In the genomic region with DNA sequence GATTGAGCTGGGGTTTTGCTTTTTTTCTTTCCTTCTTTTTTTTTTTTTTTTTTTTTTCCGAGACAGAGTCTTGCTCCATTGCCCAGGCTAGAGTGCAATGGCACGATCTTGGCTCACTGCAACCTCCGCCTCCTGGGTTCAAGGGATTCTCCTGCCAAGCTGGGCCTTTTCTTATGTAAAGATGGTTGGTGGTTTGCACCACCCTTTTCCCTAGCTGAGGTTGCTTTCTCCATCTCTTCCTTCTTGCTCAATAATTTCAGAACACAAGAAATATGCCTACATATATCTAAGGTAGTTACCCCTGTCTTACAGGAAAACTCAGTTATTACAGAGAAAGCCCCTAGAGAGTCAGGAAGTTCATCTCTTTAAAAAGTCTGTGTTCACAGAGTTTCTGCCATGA, we compare ENCODE assay signal across 17 cellular contexts. TPM values are rescaled to one million over a fixed set of nuclear protein-coding genes. Genes with fewer than 3 reads are reported as not detected.
DNase-seq lines count a peak whose midpoint lies in the region; ATAC-seq, FAIRE-seq and TF ChIP-seq lines count a peak whose summit lies in the region.
"Had no signal": no experiment of that assay in that cellular context is flagged by ENCODE, and none has a peak within 500 bp of the region (broad histone marks: within the 10 kb centered on the region; RNA-seq: fewer than 3 reads in every experiment).

No MANE protein-coding gene starts in this region.

- no peak for TF ChIP-seq POLR2A in GM12878 (IDR thresholded peaks at IDR 0.05; ENCODE audit: low read depth, low read length)

- no peak overlapping the region for H2AFZ ChIP-seq in GM12878 (ENCODE audit: control insufficient read depth, low read depth, low read length)

- peaks cover 84% of the 10 kb centered on the region for H3K4me1 ChIP-seq in BLaER1
- peaks cover 46% of the 10 kb centered on the region for H3K4me1 ChIP-seq in GM12878 (ENCODE audit: control insufficient read depth, insufficient read depth, low read length)

- H3K9me3 ChIP-seq in BLaER1 (no peaks in the 10 kb centered on the region), GM12878 (replicated peaks; ENCODE audit: control insufficient read depth, insufficient read depth, low read length) (no peaks in the 10 kb centered on the region)
- H3K9me3 ChIP-seq: SJCRH30, upper lobe of left lung had no signal

- no peak for TF ChIP-seq RAD21 in GM12878 (IDR thresholded peaks at IDR 0.05; ENCODE audit: insufficient read depth, low read depth, low read length)

- H3K9ac ChIP-seq in BLaER1 (peak overlapping the region; percentile 25; the same call in 1 of the 2 replicates), GM12878 (ENCODE audit: control insufficient read depth, insufficient read depth, low read length) (no peak overlapping the region)

- H4K20me1 ChIP-seq in BLaER1 (peaks cover 90% of the 10 kb centered on the region), GM12878 (ENCODE audit: control insufficient read depth, insufficient read depth) (peaks cover 5% of the 10 kb centered on the region; the same call in 1 of the 2 replicates)

- BruUV-seq in GM12878 (replicated peaks; lab: Mats Ljungman, UMichigan) = no TSS peak

- CTCF ChIA-PET in T-cell (lab: Charles Lee) (interaction anchor here in 1 of 2 donors (0.6 to 0.7 kb wide), 2 partner anchors 59 to 436 kb away, joined by 5 to 6 read pairs; no protein-coding TSS in a partner anchor), GM12878 (lab: Yijun Ruan, JAX) (interaction anchor here (0.6 to 1.5 kb wide), 3 partner anchors 16 to 151 kb away, joined by 3 to 5 read pairs (median 3); no protein-coding TSS in a partner anchor)

- peaks cover 91% of the 10 kb centered on the region for H3K79me2 ChIP-seq in GM12878 (ENCODE audit: control insufficient read depth, insufficient read depth, low read length)

- SMC1A ChIA-PET in GM12878 (lab: Charles Lee; ENCODE audit: uncharacterized antibody, unreplicated experiment) = interaction anchor here (1.0 to 1.6 kb wide), 2 partner anchors 20 to 54 kb away, joined by 3 read pairs; no protein-coding TSS in a partner anchor

- intact Hi-C loops in GM12878 (cut with micrococcal nuclease; ENCODE audit: unreplicated experiment) = no loop called here

- RAD21 ChIA-PET in GM12878 (lab: Charles Lee; ENCODE audit: unreplicated experiment) = interaction anchor here (0.6 kb wide), 1 partner anchor 657 kb away, joined by 3 read pairs; no protein-coding TSS in a partner anchor

- WGBS in GM12878 (ENCODE audit: insufficient coverage, insufficient replicate concordance, low lambda C conversion rate, missing lambda C conversion rate) = 100% methylated on average over 1 of the region's 3 CpGs

- no peak for FAIRE-seq in GM12878 (lab: Jason Lieb, UNC)
- FAIRE-seq: small intestine had no signal

- TF ChIP-seq CTCF in GM12878 (IDR thresholded peaks at IDR 0.05 in 2 of 3, conservative IDR thresholded peaks at IDR 0.05 in 1 of 3; ENCODE audit: control insufficient read depth in 2 of 3, extremely low read depth in 1 of 3, insufficient read depth in 1 of 3, low read depth in 3 of 3, low read length in 3 of 3) = no peak
- no peak for TF ChIP-seq CTCF in coronary artery (IDR thresholded peaks at IDR 0.05)

- H3K4me3 ChIP-seq in BLaER1 (no peak overlapping the region), GM12878 (peak overlapping the region; percentile 36; the same call in 1 of the 2 replicates), coronary artery (no peak overlapping the region)
- H3K4me3 ChIP-seq: SJCRH30, upper lobe of left lung had no signal

- H3K27ac ChIP-seq in BLaER1 (peak overlapping the region; percentile 63; the same call in 1 of the 2 replicates), GM12878 (ENCODE audit: control insufficient read depth, insufficient read depth) (no peak overlapping the region), coronary artery (no peak overlapping the region)
- H3K27ac ChIP-seq: SJCRH30, upper lobe of left lung had no signal

- in situ Hi-C loops in GM12878 (cut with MboI) = no loop called here

- H3K27me3 ChIP-seq in BLaER1 (no peaks in the 10 kb centered on the region), GM12878 (replicated peaks in 1 of 2; ENCODE audit: control insufficient read depth in 2 of 2, insufficient read depth in 2 of 2, low read length in 1 of 2) (no peaks in the 10 kb centered on the region)
- H3K27me3 ChIP-seq: SJCRH30, upper lobe of left lung had no signal

- peaks cover 38% of the 10 kb centered on the region for H3K36me3 ChIP-seq in BLaER1
- peaks cover 7 to 11% of the 10 kb centered on the region in 2 experiments; a peak in 3 of 4 replicates for H3K36me3 ChIP-seq in GM12878 (ENCODE audit: control insufficient read depth in 2 of 2, insufficient read depth in 2 of 2, low read length in 1 of 2)
- H3K36me3 ChIP-seq: SJCRH30, upper lobe of left lung had no signal

- peak overlapping the region; percentile 88 for H3K4me2 ChIP-seq in BLaER1
- H3K4me2 ChIP-seq in GM12878 (ENCODE audit: control insufficient read depth, insufficient read depth) = peak overlapping the region; percentile 78

- peak overlapping the region; percentile 79 to 84 for H3K27ac Mint-ChIP-seq in T-cell

- H3K36me3 Mint-ChIP-seq in T-cell = peaks cover 51% of the 10 kb centered on the region

- DNase-seq in AML-193 (lab: John Stamatoyannopoulos, UW) (peak; percentile 21 to 48), T-cell (no peak), GM12878 (ENCODE audit: low read depth, low spot score) (no peak), SIG-M5 (lab: John Stamatoyannopoulos, UW) (no peak), coronary artery (ENCODE audit: low spot score) (no peak)
- DNase-seq: anterior cingulate cortex; DMS79 treated with DMSO at 0.1 percent for 48 hours; H7; left colon; NCI-H1930; small intestine; stimulated activated CD4-positive, alpha-beta T cell treated with anti-CD3 and anti-CD28 coated beads, Interleukin-4, amount 100 ng/mL, for 4 hours; upper lobe of left lung had no signal

- peak overlapping the region; percentile 29 to 99 (median 32) for H3K4me3 Mint-ChIP-seq in T-cell

- no peak for TF ChIP-seq EP300 in GM12878 (IDR thresholded peaks at IDR 0.05; ENCODE audit: borderline replicate concordance in 1 of 2, control insufficient read depth in 1 of 2, low read depth in 2 of 2, low read length in 2 of 2)

- H3K9me3 Mint-ChIP-seq in T-cell = no peaks in the 10 kb centered on the region

- no peaks in the 10 kb centered on the region for H3K27me3 Mint-ChIP-seq in T-cell

- POLR2A ChIA-PET in T-cell (lab: Charles Lee) (interaction anchor here (0.6 kb wide), 5 partner anchors 28 to 375 kb away, joined by 3 to 7 read pairs (median 4); no protein-coding TSS in a partner anchor), GM12878 (lab: Charles Lee) (interaction anchor here (0.6 to 0.7 kb wide), 4 partner anchors 15 to 115 kb away, joined by 3 to 4 read pairs (median 4); no protein-coding TSS in a partner anchor)

- peaks cover 99 to 100% (median 99%) of the 10 kb centered on the region in 3 donors for H3K4me1 Mint-ChIP-seq in T-cell

- ATAC-seq in T-cell (replicated peaks in 1 of 4) = no peak
- ATAC-seq in GM12878 = no peak
- no peak for ATAC-seq in HG03039 (IDR thresholded peaks at IDR 0.05; ENCODE audit: unreplicated experiment)
- ATAC-seq in activated CD4-positive, CD25-positive, alpha-beta regulatory T cell treated with anti-CD3 and anti-CD28 coated beads, Interleukin-2, amount 50 U/mL, for 24 hours = no peak

TF ChIP-seq in GM12878, 131 proteins besides CTCF, POLR2A, EP300 and RAD21 (continues in another document):
- TF ChIP-seq NR2F1 (conservative IDR thresholded peaks at IDR 0.05) = no peak
- no peak for TF ChIP-seq BCL11A (IDR thresholded peaks at IDR 0.05; ENCODE audit: low read depth, low read length)
- TF ChIP-seq, protein P1, sequence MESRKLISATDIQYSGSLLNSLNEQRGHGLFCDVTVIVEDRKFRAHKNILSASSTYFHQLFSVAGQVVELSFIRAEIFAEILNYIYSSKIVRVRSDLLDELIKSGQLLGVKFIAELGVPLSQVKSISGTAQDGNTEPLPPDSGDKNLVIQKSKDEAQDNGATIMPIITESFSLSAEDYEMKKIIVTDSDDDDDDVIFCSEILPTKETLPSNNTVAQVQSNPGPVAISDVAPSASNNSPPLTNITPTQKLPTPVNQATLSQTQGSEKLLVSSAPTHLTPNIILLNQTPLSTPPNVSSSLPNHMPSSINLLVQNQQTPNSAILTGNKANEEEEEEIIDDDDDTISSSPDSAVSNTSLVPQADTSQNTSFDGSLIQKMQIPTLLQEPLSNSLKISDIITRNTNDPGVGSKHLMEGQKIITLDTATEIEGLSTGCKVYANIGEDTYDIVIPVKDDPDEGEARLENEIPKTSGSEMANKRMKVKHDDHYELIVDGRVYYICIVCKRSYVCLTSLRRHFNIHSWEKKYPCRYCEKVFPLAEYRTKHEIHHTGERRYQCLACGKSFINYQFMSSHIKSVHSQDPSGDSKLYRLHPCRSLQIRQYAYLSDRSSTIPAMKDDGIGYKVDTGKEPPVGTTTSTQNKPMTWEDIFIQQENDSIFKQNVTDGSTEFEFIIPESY (IDR thresholded peaks at IDR 0.05) = no peak
- no peak for TF ChIP-seq SUZ12 (IDR thresholded peaks at IDR 0.05; ENCODE audit: unreplicated experiment)

RNA-seq across cellular contexts. Expression of a gene that starts 7.0 kb away (rescaled TPM):
- total RNA-seq in T-cell (100 to 1,000 TPM; 123 to 151 (median 136) TPM), GM12878 (2014; rRNA removed) (74.6 and 80.3 TPM in 2 replicates), GM12878 (2014; rRNA removed; fragmentation: Illumina TruSeq; extraction: Trizol) (81.1 and 84.4 TPM in 2 replicates), GM12878 (2021) (72.8 and 76.5 TPM in 2 replicates)
- 78.9 and 87.4 TPM in 2 replicates for total RNA-seq in GM12878 (2013; cell fraction: nucleolus; rRNA removed)
- 20.4 TPM for polyA plus RNA-seq in GM12878 (2011; ENCODE audit: low read depth)
- polyA plus RNA-seq in GM12878 (2011; rRNA removed) (25.2 and 33.2 TPM in 2 replicates), GM12878 (2014; fragmentation: Illumina TruSeq; extraction: Trizol) (59.7 and 77.6 TPM in 2 replicates), GM12878 (2014; fragmentation: Nextera tagmentation; extraction: Ambion mirVana) (10 to 100 TPM; 21.1 to 37.2 TPM), GM12878 (2014; rRNA removed) (59.7 and 63.3 TPM in 2 replicates), GM12878 (2016; fragmentation: Nextera tagmentation; extraction: Ambion mirVana) (10 to 100 TPM; 69.8 to 91.0 TPM)
- 8.8 and 10.1 TPM in 2 replicates for polyA plus RNA-seq in GM12878 (2011; cell fraction: cytosol; rRNA removed)
- polyA plus RNA-seq in GM12878 (2011; cell fraction: nucleus; rRNA removed) = 24.3 and 24.8 TPM in 2 replicates
- polyA plus RNA-seq in GM12878 (2012) = 38.1 and 44.0 TPM in 2 replicates
- 26.0 and 27.4 TPM in 2 replicates for polyA minus RNA-seq in GM12878 (2011; rRNA and poly(A)+ RNA removed)
- polyA minus RNA-seq in GM12878 (2011; cell fraction: cytosol; rRNA and poly(A)+ RNA removed) = 9.9 and 13.0 TPM in 2 replicates
- polyA minus RNA-seq in GM12878 (2011; cell fraction: nucleus; rRNA and poly(A)+ RNA removed) = 12.9 and 22.0 TPM in 2 replicates

Comparison
In these comparisons a context has a peak if more than half of its experiments do, and no peak if none do; other contexts are left out.
1. DNase-seq: peak in AML-193 (2 of 2); none in T-cell (0 of 34), GM12878 (single experiment), SIG-M5 (single experiment) and coronary artery (single experiment).